ENCODE assay signal across 9 cellular contexts in genomic region chr7:7971308-7972040, GRCh38. TPM values are rescaled to one million over a fixed set of nuclear protein-coding genes. Genes with fewer than 3 reads are reported as not detected.
DNase-seq lines count a peak whose midpoint lies in the region; ATAC-seq, FAIRE-seq and TF ChIP-seq lines count a peak whose summit lies in the region.
"Had no signal": no experiment of that assay in that cellular context is flagged by ENCODE, and none has a peak within 500 bp of the region (broad histone marks: within the 10 kb centered on the region; RNA-seq: fewer than 3 reads in every experiment).

No MANE protein-coding gene starts in this region.

- WGBS in ectodermal cell, 2 experiments: 81 to 83% methylated on average over 9 of the region's 9 CpGs
- 92 to 93% methylated on average over 9 of the region's 9 CpGs for WGBS in pancreas, 2 donors

- TF ChIP-seq CTCF in DND-41 (IDR thresholded peaks at IDR 0.05; ENCODE audit: borderline replicate concordance, extremely low read depth, low read length, poor library complexity, severe bottlenecking) (no peak), Loucy (conservative IDR thresholded peaks at IDR 0.05; ENCODE audit: low read length) (no peak), osteoblast (IDR thresholded peaks at IDR 0.05; ENCODE audit: extremely low read depth, low read depth, low read length) (no peak), pancreas (IDR thresholded peaks at IDR 0.05) (no peak)

- H3K9ac ChIP-seq in DND-41 (ENCODE audit: low read depth, low read length): peak overlapping the region; percentile 96
- peak overlapping the region; percentile 85 for H3K9ac ChIP-seq in Loucy (ENCODE audit: low read depth, low read length, poor library complexity, severe bottlenecking)

- H3K4me3 ChIP-seq in DND-41 (ENCODE audit: low read depth in 1 of 2, low read length in 2 of 2) (peak overlapping the region in 1 of 2 experiments; percentile 74; a peak in 3 of 4 replicates), Loucy (ENCODE audit: low read length, poor library complexity, severe bottlenecking) (peak overlapping the region; percentile 79), ectodermal cell (ENCODE audit: insufficient read depth, low read depth, low read length) (peak overlapping the region; percentile 84), osteoblast (ENCODE audit: insufficient read depth, low read length) (peak overlapping the region; percentile 88), pancreas (no peak overlapping the region)

- DNase-seq in DND-41: no peak
- peak; percentile 44 for DNase-seq in osteoblast (ENCODE audit: insufficient read length, low spot score, missing footprints)
- DNase-seq in pancreas: no peak
- no peak for DNase-seq in activated naive CD4-positive, alpha-beta T cell treated with anti-CD3 and anti-CD28 coated beads, Interleukin-2, amount 50 U/mL, for 16 hours
- DNase-seq in OCI-M2 (lab: John Stamatoyannopoulos, UW; ENCODE audit: unreplicated experiment): no peak
- DNase-seq: GDM1 had no signal

- H3K79me2 ChIP-seq in DND-41 (ENCODE audit: insufficient read depth, low read length): peaks cover 74% of the 10 kb centered on the region
- H3K79me2 ChIP-seq in Loucy (ENCODE audit: insufficient read depth, low read length): peaks cover 78% of the 10 kb centered on the region
- peaks cover 64% of the 10 kb centered on the region for H3K79me2 ChIP-seq in osteoblast (ENCODE audit: insufficient read depth, low read length)

- H3F3A ChIP-seq in Loucy (ENCODE audit: low read depth): no peaks in the 10 kb centered on the region

- H2AFZ ChIP-seq in DND-41 (ENCODE audit: low read depth, low read length) (no peak overlapping the region), Loucy (ENCODE audit: low read length) (no peak overlapping the region), osteoblast (ENCODE audit: low read length) (no peak overlapping the region)

- H4K20me1 ChIP-seq in DND-41 (ENCODE audit: insufficient read depth, low read length): peaks cover 28% of the 10 kb centered on the region; the same call in 1 of the 2 replicates
- peaks cover 67% of the 10 kb centered on the region for H4K20me1 ChIP-seq in Loucy (ENCODE audit: insufficient read depth, low read length, poor library complexity, severe bottlenecking)
- peaks cover 13% of the 10 kb centered on the region for H4K20me1 ChIP-seq in osteoblast (ENCODE audit: insufficient read depth, low read length)

- peak overlapping the region; percentile 63 for H3K4me2 ChIP-seq in DND-41 (ENCODE audit: insufficient read depth, low read length)
- peak overlapping the region; percentile 97 for H3K4me2 ChIP-seq in Loucy (ENCODE audit: low read depth, low read length, poor library complexity, severe bottlenecking)
- peak overlapping the region; percentile 93 for H3K4me2 ChIP-seq in osteoblast (ENCODE audit: insufficient read depth, low read length)

- H3K9me2 ChIP-seq in Loucy (replicated peaks; ENCODE audit: low read depth, low read length): no peaks in the 10 kb centered on the region

- no peaks in the 10 kb centered on the region; the same call in 1 of the 2 replicates for H3K36me3 ChIP-seq in DND-41 (ENCODE audit: insufficient read depth, low read length)
- H3K36me3 ChIP-seq in Loucy (ENCODE audit: insufficient read depth, low read length): no peaks in the 10 kb centered on the region
- H3K36me3 ChIP-seq in ectodermal cell (ENCODE audit: control insufficient read depth, insufficient read depth, low read length): no peaks in the 10 kb centered on the region
- H3K36me3 ChIP-seq in osteoblast (ENCODE audit: insufficient read depth, low read length): no peaks in the 10 kb centered on the region
- no peaks in the 10 kb centered on the region for H3K36me3 ChIP-seq in pancreas

- FAIRE-seq in pancreas (lab: Jason Lieb, UNC): no peak

- H3K27me3 ChIP-seq in DND-41 (ENCODE audit: insufficient read depth, low read length, poor library complexity) (no peaks in the 10 kb centered on the region), Loucy (ENCODE audit: insufficient read depth, low read length, poor library complexity, severe bottlenecking) (no peaks in the 10 kb centered on the region), ectodermal cell (ENCODE audit: control insufficient read depth, insufficient read depth, low read length, poor library complexity, severe bottlenecking) (no peaks in the 10 kb centered on the region), osteoblast (ENCODE audit: insufficient read depth, low read length) (no peaks in the 10 kb centered on the region), pancreas (no peaks in the 10 kb centered on the region)

- H3K4me1 ChIP-seq in DND-41 (ENCODE audit: insufficient read depth, low read length): peaks cover 58% of the 10 kb centered on the region
- peaks cover 57% of the 10 kb centered on the region for H3K4me1 ChIP-seq in Loucy (ENCODE audit: insufficient read depth, low read length, poor library complexity, severe bottlenecking)
- H3K4me1 ChIP-seq in ectodermal cell (ENCODE audit: control insufficient read depth, insufficient read depth, low read length): peaks cover 18% of the 10 kb centered on the region
- H3K4me1 ChIP-seq in osteoblast (ENCODE audit: insufficient read depth, low read length): peaks cover 16% of the 10 kb centered on the region
- H3K4me1 ChIP-seq in pancreas: peaks cover 0 to 5% (median 0%) of the 10 kb centered on the region in 3 donors

- H3K9me3 ChIP-seq in DND-41 (ENCODE audit: insufficient read depth, low read length, severe bottlenecking) (no peaks in the 10 kb centered on the region), Loucy (ENCODE audit: insufficient read depth, low read depth, low read length) (no peaks in the 10 kb centered on the region), ectodermal cell (ENCODE audit: control insufficient read depth, low read length) (no peaks in the 10 kb centered on the region), osteoblast (ENCODE audit: low read depth, low read length) (no peaks in the 10 kb centered on the region), pancreas (no peaks in the 10 kb centered on the region)

- no peak for ATAC-seq in DND-41 (ENCODE audit: insufficient read depth, low read depth)
- ATAC-seq in pancreas: no peak
- no peak for ATAC-seq in HG03378 (IDR thresholded peaks at IDR 0.05; ENCODE audit: unreplicated experiment)

- H3K27ac ChIP-seq in DND-41 (ENCODE audit: low read length): peak overlapping the region; percentile 16; the same call in 1 of the 2 replicates
- H3K27ac ChIP-seq in ectodermal cell (ENCODE audit: insufficient read depth, low read depth, low read length, poor library complexity, severe bottlenecking): no peak overlapping the region
- no peak overlapping the region for H3K27ac ChIP-seq in osteoblast (ENCODE audit: low read depth, low read length)
- H3K27ac ChIP-seq in pancreas: no peak overlapping the region

- intact Hi-C loops in pancreas (cut with DNase I): no loop called here

RNA-seq across cellular contexts. Expression of gene GLCCI1, which starts 2.9 kb away (rescaled TPM):
- 27.0 TPM for polyA plus RNA-seq in ectodermal cell (2013, experiment 1 of 4)
- 28.9 TPM for polyA plus RNA-seq in ectodermal cell (2013, experiment 2 of 4)
- polyA plus RNA-seq in ectodermal cell (2013, experiment 3 of 4): 30.4 TPM
- 33.6 TPM for polyA plus RNA-seq in ectodermal cell (2013, experiment 4 of 4)
- total RNA-seq in osteoblast (9.1 and 10.1 TPM in 2 replicates), pancreas (1 to 10 TPM; 2.0 to 7.4 (median 3.2) TPM)
- 1 to 10 TPM; 2.4 to 2.5 TPM for polyA plus RNA-seq in pancreas

Comparison
In these comparisons a context has a peak if more than half of its experiments do, and no peak if none do; other contexts are left out.
1. H3K4me3 ChIP-seq: peak in Loucy (single experiment), ectodermal cell (single experiment) and osteoblast (single experiment); none in pancreas (0 of 4).
2. Peak in every context shown above with its lines, with median percentiles within 50 percentile points of each other: H3K4me2 ChIP-seq.